In genomic region chr21:41316200-41316599, GRCh38 we compare ENCODE assay signal across 1 cellular context.
TF ChIP-seq lines count a peak whose summit lies in the region.

No MANE protein-coding gene starts in this region.

TF ChIP-seq in H1, 55 proteins besides CTCF, POLR2A, EP300 and RAD21 (continued from another document):
- TF ChIP-seq NANOG (IDR thresholded peaks at IDR 0.05; ENCODE audit: insufficient read depth, low read depth, low read length, poor library complexity, severe bottlenecking) (no peak), SIX5 (IDR thresholded peaks at IDR 0.05; ENCODE audit: low read depth, low read length) (no peak)
